In genomic region chr12:7130537-7130790, GRCh38 we compare ENCODE assay signal across 1 cellular context.
A peak's percentile ranks its signal among the peaks of the same experiment; 100 is the strongest.
TF ChIP-seq lines count a peak whose summit lies in the region.

No MANE protein-coding gene starts in this region.

TF ChIP-seq in endothelial cell of umbilical vein, 7 proteins besides CTCF, POLR2A, EP300 and RAD21 (continued from another document):
- no peak for TF ChIP-seq MYC (IDR thresholded peaks at IDR 0.05; ENCODE audit: low read depth, low read length)
- TF ChIP-seq EZH2 (IDR thresholded peaks at IDR 0.05; ENCODE audit: borderline replicate concordance, low read depth, low read length, severe bottlenecking): peak; percentile 31
- no peak for TF ChIP-seq JUN (IDR thresholded peaks at IDR 0.05; ENCODE audit: borderline replicate concordance, insufficient read depth, insufficient read length, low read depth)
- TF ChIP-seq GATA2 (IDR thresholded peaks at IDR 0.05; ENCODE audit: insufficient read depth, insufficient read length, low read depth, low read length): no peak
